ENCODE assay signal across 1 cellular context in the genomic region with DNA sequence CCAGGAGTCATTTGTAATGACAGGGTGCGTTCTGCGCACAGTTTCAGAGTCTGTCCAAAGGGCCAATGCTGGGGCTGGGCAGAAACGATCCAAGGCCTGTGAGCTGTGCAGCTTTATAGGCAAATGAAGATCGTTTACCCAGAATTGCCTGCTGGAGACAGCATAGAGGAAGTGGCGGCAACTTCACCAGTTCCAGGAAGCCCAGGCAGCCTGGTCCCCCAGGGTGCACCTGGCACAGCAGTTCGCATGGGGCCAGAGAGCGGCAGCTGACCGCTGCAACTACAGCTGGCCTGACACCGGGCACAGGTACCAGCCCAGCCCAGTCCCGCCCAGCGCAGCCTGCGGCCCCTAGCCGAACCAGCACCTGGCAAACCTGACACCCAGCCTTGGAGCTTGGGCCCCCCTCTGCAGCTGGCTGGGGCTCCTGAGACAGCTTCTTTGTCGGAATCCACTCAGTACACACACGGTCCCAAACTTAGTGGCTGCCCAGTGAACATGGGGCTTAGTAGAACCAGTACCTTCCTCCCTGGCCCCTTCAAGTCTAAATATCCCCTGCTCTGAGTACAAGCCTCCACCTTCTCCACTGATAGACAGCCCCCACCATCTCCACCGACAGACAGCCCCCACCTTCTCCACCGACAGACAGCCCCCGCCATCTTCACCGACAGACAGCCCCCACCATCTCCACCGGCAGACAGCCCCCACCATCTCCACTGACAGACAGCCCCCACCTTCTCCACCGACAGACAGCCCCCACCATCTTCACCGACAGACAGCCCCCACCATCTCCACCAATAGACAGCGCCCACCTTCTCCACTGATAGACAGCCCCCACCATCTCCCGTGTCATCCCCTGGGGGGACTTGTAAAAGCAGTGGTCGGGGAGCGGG.
TF ChIP-seq lines count a peak whose summit lies in the region.

No MANE protein-coding gene starts in this region.

TF ChIP-seq in HepG2, 621 proteins besides CTCF, POLR2A, EP300 and RAD21 (continued from another document):
- TF ChIP-seq, protein P1, sequence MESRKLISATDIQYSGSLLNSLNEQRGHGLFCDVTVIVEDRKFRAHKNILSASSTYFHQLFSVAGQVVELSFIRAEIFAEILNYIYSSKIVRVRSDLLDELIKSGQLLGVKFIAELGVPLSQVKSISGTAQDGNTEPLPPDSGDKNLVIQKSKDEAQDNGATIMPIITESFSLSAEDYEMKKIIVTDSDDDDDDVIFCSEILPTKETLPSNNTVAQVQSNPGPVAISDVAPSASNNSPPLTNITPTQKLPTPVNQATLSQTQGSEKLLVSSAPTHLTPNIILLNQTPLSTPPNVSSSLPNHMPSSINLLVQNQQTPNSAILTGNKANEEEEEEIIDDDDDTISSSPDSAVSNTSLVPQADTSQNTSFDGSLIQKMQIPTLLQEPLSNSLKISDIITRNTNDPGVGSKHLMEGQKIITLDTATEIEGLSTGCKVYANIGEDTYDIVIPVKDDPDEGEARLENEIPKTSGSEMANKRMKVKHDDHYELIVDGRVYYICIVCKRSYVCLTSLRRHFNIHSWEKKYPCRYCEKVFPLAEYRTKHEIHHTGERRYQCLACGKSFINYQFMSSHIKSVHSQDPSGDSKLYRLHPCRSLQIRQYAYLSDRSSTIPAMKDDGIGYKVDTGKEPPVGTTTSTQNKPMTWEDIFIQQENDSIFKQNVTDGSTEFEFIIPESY (CRISPR knock-in tag; IDR thresholded peaks at IDR 0.05): peak; percentile 66; the same call in 1 of the 2 replicates
- TF ChIP-seq GABPB1 (CRISPR knock-in tag; IDR thresholded peaks at IDR 0.05) (0 out of 2 replicates have a peak, but pooled peaks have one; percentile 18), ZNF768 (CRISPR knock-in tag; IDR thresholded peaks at IDR 0.05) (peak; percentile 50; the same call in 1 of the 2 replicates)
TF ChIP-seq in HepG2: peak in this region for 7; not testable (repeated sequence) for 614.
